8 cellular contexts compared by ENCODE assay signal in the genomic region with DNA sequence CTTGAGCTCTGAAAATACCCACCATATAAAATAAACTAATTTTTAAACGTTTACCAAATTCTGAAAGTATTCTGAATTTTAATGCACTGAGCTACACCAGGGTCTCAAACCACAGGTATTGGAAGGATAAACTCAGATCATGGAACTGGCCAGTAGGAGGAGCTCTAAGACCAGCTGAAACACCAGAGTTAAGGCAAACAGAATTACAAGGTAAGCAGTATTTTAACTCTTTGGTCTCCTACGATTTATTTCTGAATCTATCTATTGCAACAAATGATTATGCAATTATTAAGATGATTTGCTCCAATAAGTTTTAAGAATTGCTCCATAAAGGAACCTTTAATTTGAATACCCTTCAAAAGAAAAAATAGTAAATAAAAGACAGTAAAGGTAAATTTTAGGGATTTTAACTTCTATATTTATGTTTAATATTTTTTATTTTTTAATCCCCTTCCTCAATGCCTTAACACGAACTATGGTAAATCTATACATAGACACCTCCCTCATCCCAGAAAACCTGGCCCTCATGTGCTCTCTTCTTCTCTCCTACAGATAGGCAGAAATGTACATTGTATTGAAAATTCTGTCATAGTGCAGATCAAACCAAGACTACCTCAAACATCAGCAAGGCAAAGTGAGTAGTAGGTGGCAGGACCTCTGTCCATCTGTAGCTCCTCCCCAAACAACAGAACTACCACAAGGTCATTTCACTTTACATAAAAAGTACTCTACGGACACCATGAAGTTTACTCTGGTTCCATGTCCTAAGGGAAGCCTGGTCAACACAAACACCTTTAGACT. TPM values are rescaled to one million over a fixed set of nuclear protein-coding genes. Genes with fewer than 3 reads are reported as not detected.
DNase-seq lines count a peak whose midpoint lies in the region; ATAC-seq, FAIRE-seq and TF ChIP-seq lines count a peak whose summit lies in the region.

No MANE protein-coding gene starts in this region.

- peak overlapping the region; percentile 38 for H2AK9ac ChIP-seq in IMR-90 (replicated peaks; ENCODE audit: low read depth, low read length, poor library complexity)

- H4K8ac ChIP-seq in IMR-90 (ENCODE audit: low read depth in 2 of 2, low read length in 2 of 2), result peak overlapping the region in 1 of 2 experiments; percentile 61; a peak in 1 of 4 replicates

- peak in 1 of 2 donors; percentile 56 for TF ChIP-seq EP300 in tibial nerve (IDR thresholded peaks at IDR 0.05)

- FAIRE-seq in RCC 7860 (lab: Jason Lieb, UNC), result peak; percentile 79

- H3F3A ChIP-seq in DOHH2 (ENCODE audit: control insufficient read depth, insufficient read depth), result no peaks in the 10 kb centered on the region

- H3K4me1 ChIP-seq in DOHH2 (ENCODE audit: control insufficient read depth, low read length) (no peaks in the 10 kb centered on the region), IMR-90 (ENCODE audit: control insufficient read depth, insufficient read depth, low read length) (peaks cover 5% of the 10 kb centered on the region), tibial nerve (peaks cover 0 to 34% (median 1%) of the 10 kb centered on the region in 4 donors)

- H2BK120ac ChIP-seq in IMR-90 (ENCODE audit: low read depth, low read length), result peak overlapping the region; percentile 45

- H2BK5ac ChIP-seq in IMR-90 (ENCODE audit: low read depth, low read length, poor library complexity, severe bottlenecking), result peak overlapping the region; percentile 71

- no peaks in the 10 kb centered on the region for H3K79me2 ChIP-seq in DOHH2 (ENCODE audit: control insufficient read depth, low read length)

- TF ChIP-seq CTCF in DOHH2 (IDR thresholded peaks at IDR 0.05; ENCODE audit: low read depth, low read length, poor library complexity, severe bottlenecking), result peak; percentile 83
- TF ChIP-seq CTCF in IMR-90 (conservative IDR thresholded peaks at IDR 0.05; ENCODE audit: low read depth, low read length), result peak; percentile 91
- TF ChIP-seq CTCF in tibial nerve (IDR thresholded peaks at IDR 0.05), result peak; percentile 73 to 94 (median 86)

- CTCF ChIA-PET in IMR-90 (lab: Yijun Ruan, JAX), result interaction anchor here (0.6 to 1.4 kb wide), 10 partner anchors 8 to 375 kb away, joined by 3 to 11 read pairs (median 4); no protein-coding TSS in a partner anchor

- ATAC-seq in GM21528 (IDR thresholded peaks at IDR 0.05; ENCODE audit: low FRiP score, unreplicated experiment) (peak; percentile 85), IMR-90 (ENCODE audit: low read depth) (peak; percentile 89)
- ATAC-seq in activated T-cell treated with anti-CD3 and anti-CD28 coated beads, Interleukin-2, amount 50 U/mL, for 72 hours (replicated peaks in 1 of 2), result peak; percentile 72 to 73

- H3K9me3 ChIP-seq in DOHH2 (ENCODE audit: control insufficient read depth, insufficient read depth, low read length) (no peaks in the 10 kb centered on the region), IMR-90 (ENCODE audit: control insufficient read depth, insufficient read depth, low read length) (no peaks in the 10 kb centered on the region), tibial nerve (no peaks in the 10 kb centered on the region)

- peak overlapping the region; percentile 69 for H2BK20ac ChIP-seq in IMR-90 (ENCODE audit: low read depth, low read length)

- peak overlapping the region; percentile 44; the same call in 1 of the 2 replicates for H3K14ac ChIP-seq in IMR-90 (replicated peaks; ENCODE audit: low read depth, low read length)

- no peak overlapping the region; the same call in 1 of the 2 replicates for H3K18ac ChIP-seq in IMR-90 (ENCODE audit: low read depth, low read length)

- H4K20me1 ChIP-seq in DOHH2 (ENCODE audit: control insufficient read depth, insufficient read depth, low read depth, low read length) (no peaks in the 10 kb centered on the region), IMR-90 (ENCODE audit: insufficient read depth, low read length) (peaks cover 3% of the 10 kb centered on the region; the same call in 1 of the 2 replicates)

- no TSS peak for BruUV-seq in IMR-90 (replicated peaks; lab: Mats Ljungman, UMichigan)

- H3K36me3 Mint-ChIP-seq in activated T-cell treated with anti-CD3 and anti-CD28 coated beads, Interleukin-2, amount 50 U/mL, for 72 hours (ENCODE audit: insufficient read depth in 2 of 2), result no peaks in the 10 kb centered on the region

- H3K56ac ChIP-seq in IMR-90 (ENCODE audit: extremely low read depth, insufficient read depth, low read length), result no peak overlapping the region

- H3K4me3 Mint-ChIP-seq in activated T-cell treated with anti-CD3 and anti-CD28 coated beads, Interleukin-2, amount 50 U/mL, for 72 hours, result no peak overlapping the region

- H4K91ac ChIP-seq in IMR-90 (ENCODE audit: insufficient read depth, low read depth, low read length), result peak overlapping the region; percentile 82

- H3K4me2 ChIP-seq in DOHH2 (ENCODE audit: low read length), result no peak overlapping the region
- H3K4me2 ChIP-seq in IMR-90 (ENCODE audit: low read depth, low read length), result no peak overlapping the region

- H3K4me3 ChIP-seq in DOHH2 (ENCODE audit: low read length) (no peak overlapping the region), IMR-90 (ENCODE audit: insufficient read depth, low read depth, low read length) (no peak overlapping the region), tibial nerve (no peak overlapping the region)

- H2AK5ac ChIP-seq in IMR-90 (ENCODE audit: low read depth, low read length), result peak overlapping the region; percentile 80

- no peak overlapping the region for H2AFZ ChIP-seq in IMR-90 (replicated peaks; ENCODE audit: low read length, poor library complexity)

- H3K27ac Mint-ChIP-seq in activated T-cell treated with anti-CD3 and anti-CD28 coated beads, Interleukin-2, amount 50 U/mL, for 72 hours, result no peak overlapping the region

- no peaks in the 10 kb centered on the region for H3K27me3 ChIP-seq in DOHH2 (ENCODE audit: control insufficient read depth, low read length)
- no peaks in the 10 kb centered on the region for H3K27me3 ChIP-seq in IMR-90 (ENCODE audit: control insufficient read depth, insufficient read depth, low read length)
- H3K27me3 ChIP-seq in tibial nerve, result no peaks in the 10 kb centered on the region

- H3K79me1 ChIP-seq in IMR-90 (ENCODE audit: low read depth in 1 of 2, low read length in 2 of 2), result peaks cover 5 to 22% of the 10 kb centered on the region in 2 experiments; a peak in 3 of 4 replicates

- peak overlapping the region; percentile 64; the same call in 1 of the 2 replicates for H3K23ac ChIP-seq in IMR-90 (ENCODE audit: low read depth, low read length)

- POLR2A ChIA-PET in IMR-90 (lab: Charles Lee; ENCODE audit: unreplicated experiment), result no interaction called here

- TF ChIP-seq POLR2A in IMR-90 (IDR thresholded peaks at IDR 0.05; ENCODE audit: low read depth, low read length) (peak; percentile 61), tibial nerve (IDR thresholded peaks at IDR 0.05) (no peak)

- dilution Hi-C loops in IMR-90 (cut with HindIII; ENCODE audit: low sequenced_read_pairs, unreplicated experiment), result no loop called here

- 0 out of 2 replicates have a peak overlapping the region, but pooled peaks have one; percentile 25 for H4K5ac ChIP-seq in IMR-90 (ENCODE audit: low read depth, low read length)

- in situ Hi-C loops in IMR-90 (cut with MboI; ENCODE audit: low sequenced_read_pairs), result loop anchor here (10.0 kb wide), 2 partner anchors 289 to 649 kb away; no protein-coding TSS in a partner anchor

- DNase-seq in IMR-90 (peak; percentile 81), RCC 7860 (ENCODE audit: low spot score) (peak; percentile 55), fibroblast of peridontal ligament (ENCODE audit: extremely low read depth) (peak; percentile 91), nucleus accumbens (lab: John Stamatoyannopoulos, UW) (peak in 43 of 56 donors; percentile 2 to 88 (median 48)), tibial nerve (ENCODE audit: low spot score in 2 of 2) (peak in 1 of 2 donors; percentile 94)
- DNase-seq in activated T-cell treated with anti-CD3 and anti-CD28 coated beads, Interleukin-2, amount 50 U/mL, for 72 hours, result peak; percentile 69 to 76

- intact Hi-C loops in IMR-90 (cut with micrococcal nuclease), result loop anchor here (1.0 to 10.0 kb wide), 6 partner anchors 176 to 709 kb away; no protein-coding TSS in a partner anchor

- no peaks in the 10 kb centered on the region for H3K9me3 Mint-ChIP-seq in activated T-cell treated with anti-CD3 and anti-CD28 coated beads, Interleukin-2, amount 50 U/mL, for 72 hours

- no peak overlapping the region for H3K9ac ChIP-seq in IMR-90 (ENCODE audit: low read depth, low read length)

- no peaks in the 10 kb centered on the region for H3K27me3 Mint-ChIP-seq in activated T-cell treated with anti-CD3 and anti-CD28 coated beads, Interleukin-2, amount 50 U/mL, for 72 hours (ENCODE audit: low read depth)

- TF ChIP-seq RAD21 in IMR-90 (IDR thresholded peaks at IDR 0.05; ENCODE audit: low read length), result peak; percentile 96

- peaks cover 4% of the 10 kb centered on the region; the same call in 1 of the 2 replicates for H3K9me1 ChIP-seq in IMR-90 (ENCODE audit: insufficient read depth, low read length)

- H3K4ac ChIP-seq in IMR-90 (ENCODE audit: low read depth, low read length), result peak overlapping the region; percentile 90

- no CpG with 5 or more reads among the region's 4 CpGs for WGBS in IMR-90 (ENCODE audit: extremely low coverage in 2 of 2, insufficient read length in 1 of 2), 2 experiments
- WGBS in tibial nerve, 2 donors, result 32% methylated on average over 4 of the region's 4 CpGs

- H2BK15ac ChIP-seq in IMR-90 (ENCODE audit: low read depth, low read length), result peak overlapping the region; percentile 87; the same call in 2 of the 3 replicates

- H3K9me2 ChIP-seq in DOHH2 (replicated peaks; ENCODE audit: control insufficient read depth, low read length), result no peaks in the 10 kb centered on the region

- H3K4me1 Mint-ChIP-seq in activated T-cell treated with anti-CD3 and anti-CD28 coated beads, Interleukin-2, amount 50 U/mL, for 72 hours (ENCODE audit: low read depth), result no peaks in the 10 kb centered on the region

- H3K27ac ChIP-seq in DOHH2 (ENCODE audit: low read depth, low read length), result no peak overlapping the region
- no peak overlapping the region; the same call in 1 of the 2 replicates for H3K27ac ChIP-seq in IMR-90 (ENCODE audit: insufficient read depth, low read length)
- H3K27ac ChIP-seq in tibial nerve, result peak overlapping the region in 1 of 4 donors; percentile 6

- H3K36me3 ChIP-seq in DOHH2 (ENCODE audit: control insufficient read depth, low read length) (peaks cover 27% of the 10 kb centered on the region), IMR-90 (ENCODE audit: control insufficient read depth, insufficient read depth, low read length) (peaks cover 18% of the 10 kb centered on the region), tibial nerve (peaks cover 0 to 47% (median 3%) of the 10 kb centered on the region in 3 donors)

TF ChIP-seq in IMR-90, 13 proteins besides CTCF, POLR2A, EP300 and RAD21 (continues in another document):
- TF ChIP-seq MAFK (IDR thresholded peaks at IDR 0.05; ENCODE audit: low read depth, low read length) (peak; percentile 88), SMC3 (IDR thresholded peaks at IDR 0.05; ENCODE audit: low read depth, low read length) (peak; percentile 93), NFE2L2 (IDR thresholded peaks at IDR 0.05; ENCODE audit: low read depth, low read length) (no peak)

RNA-seq across cellular contexts. Expression of gene SMLR1, which starts 58.4 kb away (rescaled TPM):
- not detected in 2 replicates for total RNA-seq in IMR-90 (2012; rRNA removed)
- polyA plus RNA-seq in IMR-90 (2012; rRNA removed), result not detected in 2 replicates
- polyA plus RNA-seq in IMR-90 (2012; cell fraction: cytosol; rRNA removed), result not detected in 2 replicates
- not detected in 2 replicates for polyA plus RNA-seq in IMR-90 (2012; cell fraction: nucleus; rRNA removed; ENCODE audit: low replicate concordance)
- total RNA-seq in activated T-cell treated with anti-CD3 and anti-CD28 coated beads, Interleukin-2, amount 50 U/mL, for 72 hours, result not detected
- total RNA-seq in tibial nerve, result not detected
